Comparison of ENCODE assay signal across 9 cellular contexts in the genomic region with DNA sequence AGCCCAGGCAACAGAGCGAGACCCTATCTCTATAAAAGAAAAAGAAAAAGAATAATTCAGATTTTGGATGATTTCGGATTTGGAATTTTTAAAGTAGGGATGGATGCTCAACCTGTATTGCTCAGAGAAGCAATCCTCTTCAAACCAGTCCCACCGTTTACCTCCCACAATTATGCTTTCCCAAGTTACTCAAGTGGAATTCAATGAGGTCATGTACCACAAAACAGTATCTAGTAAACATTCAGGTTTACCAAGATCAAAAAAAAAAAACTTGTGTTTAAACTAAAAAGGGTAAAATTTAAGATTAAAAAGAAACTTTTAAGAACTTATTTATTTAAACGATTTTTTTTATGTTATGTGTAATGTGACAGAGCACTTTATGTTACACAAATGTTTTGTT. TPM values are rescaled to one million over a fixed set of nuclear protein-coding genes. Genes with fewer than 3 reads are reported as not detected.
DNase-seq lines count a peak whose midpoint lies in the region; ATAC-seq and TF ChIP-seq lines count a peak whose summit lies in the region.
"Had no signal": no experiment of that assay in that cellular context is flagged by ENCODE, and none has a peak within 500 bp of the region (broad histone marks: within the 10 kb centered on the region; RNA-seq: fewer than 3 reads in every experiment).

No MANE protein-coding gene starts in this region.

- ATAC-seq in left ventricle myocardium superior (no peak), HG02884 (IDR thresholded peaks at IDR 0.05; ENCODE audit: unreplicated experiment) (no peak), HG03159 (IDR thresholded peaks at IDR 0.05; ENCODE audit: unreplicated experiment) (no peak)
- no peak for ATAC-seq in activated CD8-positive, alpha-beta T cell treated with anti-CD3 and anti-CD28 coated beads for 36 hours

- no peaks in the 10 kb centered on the region for H3K27me3 Mint-ChIP-seq in activated CD8-positive, alpha-beta T cell treated with anti-CD3 and anti-CD28 coated beads for 36 hours
- H3K27me3 Mint-ChIP-seq in glutamatergic neuron (ENCODE audit: unreplicated experiment) = peaks cover 10% of the 10 kb centered on the region

- intact Hi-C loops in left ventricle myocardium inferior (cut with micrococcal nuclease) (no loop called here), left ventricle myocardium superior (cut with micrococcal nuclease) (no loop called here), tibial artery (cut with DNase I; ENCODE audit: low total_unique reads) (no loop called here)
- intact Hi-C loops in activated CD8-positive, alpha-beta T cell treated with anti-CD3 and anti-CD28 coated beads for 36 hours (cut with micrococcal nuclease) = no loop called here

- DNase-seq in left ventricle myocardium inferior (no peak), left ventricle myocardium superior (no peak), glutamatergic neuron (no peak), tibial artery (no peak), NCI-H526 treated with DMSO at 0.1 percent for 48 hours (lab: John Stamatoyannopoulos, UW) (no peak)
- DNase-seq in activated CD8-positive, alpha-beta T cell treated with anti-CD3 and anti-CD28 coated beads for 36 hours = no peak
- DNase-seq: NCI-H1417 treated with DMSO at 0.1 percent for 48 hours had no signal

- H3K36me3 ChIP-seq in left ventricle myocardium inferior (peaks cover 31% of the 10 kb centered on the region), tibial artery (peaks cover 31 to 34% (median 33%) of the 10 kb centered on the region in 3 donors)

- no peak overlapping the region for H3K27ac ChIP-seq in left ventricle myocardium inferior (replicated peaks)
- H3K27ac ChIP-seq in tibial artery = no peak overlapping the region

- peaks cover 55% of the 10 kb centered on the region for H3K4me1 ChIP-seq in left ventricle myocardium inferior
- peaks cover 0 to 37% (median 20%) of the 10 kb centered on the region in 4 donors for H3K4me1 ChIP-seq in tibial artery

- H3K27me3 ChIP-seq in left ventricle myocardium inferior (ENCODE audit: low read depth) (no peaks in the 10 kb centered on the region), tibial artery (no peaks in the 10 kb centered on the region)

- peak overlapping the region; percentile 76 for H3K4me3 Mint-ChIP-seq in activated CD8-positive, alpha-beta T cell treated with anti-CD3 and anti-CD28 coated beads for 36 hours
- peak overlapping the region; percentile 95 for H3K4me3 Mint-ChIP-seq in glutamatergic neuron (ENCODE audit: unreplicated experiment)

- H3K9me3 ChIP-seq in left ventricle myocardium inferior (replicated peaks) (no peaks in the 10 kb centered on the region), tibial artery (no peaks in the 10 kb centered on the region)

- TF ChIP-seq CTCF in left ventricle myocardium inferior (IDR thresholded peaks at IDR 0.05; ENCODE audit: borderline replicate concordance) (no peak), glutamatergic neuron (IDR thresholded peaks at IDR 0.05; ENCODE audit: partially characterized antibody, unreplicated experiment) (no peak), tibial artery (IDR thresholded peaks at IDR 0.05) (no peak)
- no peak for TF ChIP-seq CTCF in activated CD8-positive, alpha-beta T cell treated with anti-CD3 and anti-CD28 coated beads for 36 hours (IDR thresholded peaks at IDR 0.05)

- H3K27ac Mint-ChIP-seq in activated CD8-positive, alpha-beta T cell treated with anti-CD3 and anti-CD28 coated beads for 36 hours = no peak overlapping the region
- H3K27ac Mint-ChIP-seq in glutamatergic neuron (ENCODE audit: unreplicated experiment) = no peak overlapping the region

- CTCF ChIA-PET in activated CD8-positive, alpha-beta T cell treated with anti-CD3 and anti-CD28 coated beads for 36 hours (lab: Charles Lee) = interaction anchor here (1.4 to 1.7 kb wide), 2 partner anchors 9 to 56 kb away, joined by 3 to 4 read pairs; no protein-coding TSS in a partner anchor

- no peaks in the 10 kb centered on the region for H3K9me3 Mint-ChIP-seq in activated CD8-positive, alpha-beta T cell treated with anti-CD3 and anti-CD28 coated beads for 36 hours
- peaks cover 9% of the 10 kb centered on the region for H3K9me3 Mint-ChIP-seq in glutamatergic neuron (ENCODE audit: unreplicated experiment)

- POLR2A ChIA-PET in activated CD8-positive, alpha-beta T cell treated with anti-CD3 and anti-CD28 coated beads for 36 hours (lab: Charles Lee) = interaction anchor here (0.9 kb wide), 1 partner anchor 16 kb away, joined by 4 read pairs; no protein-coding TSS in a partner anchor

- H3K4me3 ChIP-seq in left ventricle myocardium inferior (peak overlapping the region; percentile 86), tibial artery (peak overlapping the region; percentile 65 to 85)

- peaks cover 24% of the 10 kb centered on the region for H3K4me1 Mint-ChIP-seq in activated CD8-positive, alpha-beta T cell treated with anti-CD3 and anti-CD28 coated beads for 36 hours (ENCODE audit: low read depth)
- peaks cover 12% of the 10 kb centered on the region for H3K4me1 Mint-ChIP-seq in glutamatergic neuron (ENCODE audit: low read depth, unreplicated experiment)

- H3K36me3 Mint-ChIP-seq in activated CD8-positive, alpha-beta T cell treated with anti-CD3 and anti-CD28 coated beads for 36 hours (ENCODE audit: low read depth) = peaks cover 24% of the 10 kb centered on the region
- no peaks in the 10 kb centered on the region for H3K36me3 Mint-ChIP-seq in glutamatergic neuron (ENCODE audit: unreplicated experiment)

RNA-seq across cellular contexts. Expression of a gene that starts 2.5 kb away (rescaled TPM):
- total RNA-seq in left ventricle myocardium inferior = 28.2 TPM
- total RNA-seq in left ventricle myocardium superior = 27.3 TPM
- 10 to 100 TPM; 60.0 to 68.9 TPM for total RNA-seq in activated CD8-positive, alpha-beta T cell treated with anti-CD3 and anti-CD28 coated beads for 36 hours
- total RNA-seq in glutamatergic neuron (ENCODE audit: unreplicated experiment) = 86.4 TPM

RNA-seq across cellular contexts. Expression of a gene that starts 14.8 kb away (rescaled TPM):
- total RNA-seq in left ventricle myocardium inferior (4.8 TPM), left ventricle myocardium superior (2.8 TPM), glutamatergic neuron (ENCODE audit: unreplicated experiment) (17.1 TPM)
- 10 to 100 TPM; 14.0 to 19.0 TPM for total RNA-seq in activated CD8-positive, alpha-beta T cell treated with anti-CD3 and anti-CD28 coated beads for 36 hours
